Comparison of ENCODE assay signal across 23 cellular contexts in genomic region chr2:226943862-226944610, GRCh38.
DNase-seq lines count a peak whose midpoint lies in the region; ATAC-seq and TF ChIP-seq lines count a peak whose summit lies in the region.
"Had no signal": no experiment of that assay in that cellular context is flagged by ENCODE, and none has a peak within 500 bp of the region (broad histone marks: within the 10 kb centered on the region; RNA-seq: fewer than 3 reads in every experiment).

No MANE protein-coding gene starts in this region.

- no peaks in the 10 kb centered on the region for H3K27me3 Mint-ChIP-seq in naive thymus-derived CD4-positive, alpha-beta T cell
- H3K27me3 Mint-ChIP-seq: CD8-positive, alpha-beta memory T cell; T-cell had no signal

- H3K27ac Mint-ChIP-seq in naive thymus-derived CD4-positive, alpha-beta T cell = no peak overlapping the region
- H3K27ac Mint-ChIP-seq: T-cell had no signal

- H3K36me3 ChIP-seq in SU-DHL-6 (ENCODE audit: low read length) = peaks cover 5% of the 10 kb centered on the region; the same call in 1 of the 2 replicates
- peaks cover 0 to 3% (median 0%) of the 10 kb centered on the region in 3 experiments for H3K36me3 ChIP-seq in naive thymus-derived CD4-positive, alpha-beta T cell (ENCODE audit: control insufficient read depth in 2 of 3, insufficient read depth in 3 of 3, low read length in 3 of 3)
- H3K36me3 ChIP-seq: sigmoid colon, thyroid gland had no signal

- H3K4me1 ChIP-seq in naive thymus-derived CD4-positive, alpha-beta T cell (ENCODE audit: control insufficient read depth in 2 of 2, insufficient read depth in 2 of 2, low read length in 2 of 2) = no peaks in the 10 kb centered on the region
- H3K4me1 ChIP-seq: sigmoid colon, thyroid gland had no signal

- no peak overlapping the region for H3K4me3 Mint-ChIP-seq in naive thymus-derived CD4-positive, alpha-beta T cell
- H3K4me3 Mint-ChIP-seq: CD8-positive, alpha-beta memory T cell; T-cell had no signal

- peaks cover 3 to 26% (median 14%) of the 10 kb centered on the region in 11 donors for H3K9me3 Mint-ChIP-seq in naive thymus-derived CD4-positive, alpha-beta T cell

- ATAC-seq in GM18498 (IDR thresholded peaks at IDR 0.05; ENCODE audit: unreplicated experiment) = peak; percentile 62
- peak; percentile 80 for ATAC-seq in GM21390 (IDR thresholded peaks at IDR 0.05; ENCODE audit: unreplicated experiment)
- peak; percentile 45 for ATAC-seq in HG02973 (IDR thresholded peaks at IDR 0.05; ENCODE audit: unreplicated experiment)
- ATAC-seq in naive thymus-derived CD4-positive, alpha-beta T cell = no peak
- ATAC-seq: T-cell had no signal

- no peak overlapping the region for H2AFZ ChIP-seq in SU-DHL-6 (ENCODE audit: low read depth, low read length, severe bottlenecking)

- no peak overlapping the region for H3K4me3 ChIP-seq in SU-DHL-6 (ENCODE audit: insufficient read depth, low read length, poor library complexity, severe bottlenecking)
- no peak overlapping the region for H3K4me3 ChIP-seq in naive thymus-derived CD4-positive, alpha-beta T cell (ENCODE audit: low read length)
- H3K4me3 ChIP-seq: sigmoid colon, thyroid gland had no signal

- intact Hi-C loops in naive thymus-derived CD4-positive, alpha-beta T cell (cut with micrococcal nuclease) = no loop called here

- DNase-seq in NCI-H1105 (lab: John Stamatoyannopoulos, UW) = no peak
- DNase-seq in C1 segment of cervical spinal cord (lab: John Stamatoyannopoulos, UW) = no peak
- no peak for DNase-seq in naive thymus-derived CD4-positive, alpha-beta T cell
- no peak for DNase-seq in effector CD8-positive, alpha-beta T cell (lab: John Stamatoyannopoulos, UW)
- DNase-seq: activated CD4-positive, CD25-positive, alpha-beta regulatory T cell; activated effector memory CD4-positive, alpha-beta T cell treated with Interleukin-2 at 50 U/mL for 16 hours; aorta; CD8-positive, alpha-beta memory T cell; EL; glutamatergic neuron; Kasumi-1; NCI-H1694 treated with DMSO at 0.1 percent for 48 hours; NCI-H526; sigmoid colon; stimulated activated CD8-positive, alpha-beta memory T cell treated with anti-CD3 and anti-CD28 coated beads, Interleukin-4, amount 100 ng/mL, for 48 hours; T-cell; thyroid gland had no signal

- no peak for TF ChIP-seq CTCF in SU-DHL-6 (IDR thresholded peaks at IDR 0.05; ENCODE audit: insufficient read depth, low read length, poor library complexity, severe bottlenecking)

- peaks cover 10 to 50% (median 40%) of the 10 kb centered on the region in 5 donors for H3K36me3 Mint-ChIP-seq in naive thymus-derived CD4-positive, alpha-beta T cell

- CTCF ChIA-PET in naive thymus-derived CD4-positive, alpha-beta T cell (lab: Charles Lee) = no interaction called here

- H3K9me3 ChIP-seq in SU-DHL-6 (ENCODE audit: insufficient read depth, low read length) = no peaks in the 10 kb centered on the region
- no peaks in the 10 kb centered on the region for H3K9me3 ChIP-seq in naive thymus-derived CD4-positive, alpha-beta T cell (ENCODE audit: control insufficient read depth in 2 of 3, low read length in 3 of 3)
- H3K9me3 ChIP-seq: thyroid gland had no signal

- no peaks in the 10 kb centered on the region for H3K27me3 ChIP-seq in SU-DHL-6 (ENCODE audit: low read length)
- H3K27me3 ChIP-seq in naive thymus-derived CD4-positive, alpha-beta T cell (ENCODE audit: control insufficient read depth in 2 of 2, insufficient read depth in 2 of 2, low read length in 2 of 2) = no peaks in the 10 kb centered on the region
- H3K27me3 ChIP-seq: sigmoid colon, thyroid gland had no signal

- no peaks in the 10 kb centered on the region; the same call in 1 of the 2 replicates for H3F3A ChIP-seq in SU-DHL-6 (ENCODE audit: insufficient read depth)

- 0 out of 2 replicates have a peak overlapping the region, but pooled peaks have one; percentile 1 for H3K9ac ChIP-seq in SU-DHL-6 (ENCODE audit: low read length)

- POLR2A ChIA-PET in naive thymus-derived CD4-positive, alpha-beta T cell (lab: Charles Lee) = no interaction called here

- no peaks in the 10 kb centered on the region for H3K9me2 ChIP-seq in SU-DHL-6 (replicated peaks; ENCODE audit: insufficient read depth, low read length)

- H3K27ac ChIP-seq in SU-DHL-6 (ENCODE audit: low read depth, low read length) = peak overlapping the region; percentile 75
- H3K27ac ChIP-seq in naive thymus-derived CD4-positive, alpha-beta T cell (ENCODE audit: low read depth, low read length) = no peak overlapping the region
- H3K27ac ChIP-seq: epithelial cell of prostate, HL-60, sigmoid colon, thyroid gland had no signal

- 0 out of 2 replicates have a peak, but pooled peaks cover 5% of the 10 kb centered on the region for H3K79me2 ChIP-seq in SU-DHL-6 (ENCODE audit: insufficient read depth, low read length)

- peak overlapping the region; percentile 43 for H3K4me2 ChIP-seq in SU-DHL-6 (ENCODE audit: low read depth, low read length, poor library complexity, severe bottlenecking)

- peaks cover 0 to 4% (median 0%) of the 10 kb centered on the region in 7 donors for H3K4me1 Mint-ChIP-seq in naive thymus-derived CD4-positive, alpha-beta T cell
- H3K4me1 Mint-ChIP-seq: CD8-positive, alpha-beta memory T cell had no signal

- no peaks in the 10 kb centered on the region for H4K20me1 ChIP-seq in SU-DHL-6 (ENCODE audit: low read depth, low read length)
